25 cellular contexts compared by ENCODE assay signal in the genomic region with DNA sequence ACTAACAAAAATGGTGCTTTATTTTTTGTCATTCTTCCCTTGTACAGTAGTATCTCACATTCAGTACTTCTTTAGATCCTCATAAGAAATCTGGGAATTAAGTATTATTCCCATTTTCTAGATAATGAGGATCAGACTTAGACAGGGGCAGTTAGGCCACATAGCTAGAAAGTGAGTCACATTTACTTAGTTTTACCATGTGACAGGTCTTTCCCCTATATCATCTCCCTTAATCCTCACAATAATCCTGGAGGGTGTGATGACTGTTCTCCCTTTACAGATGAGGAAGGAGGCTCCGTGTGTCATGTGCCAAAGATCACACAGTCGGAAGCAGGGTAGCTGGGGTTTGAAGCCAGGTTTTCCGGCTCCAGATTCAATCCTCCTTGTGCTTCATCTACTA. TPM values are rescaled to one million over a fixed set of nuclear protein-coding genes. Genes with fewer than 3 reads are reported as not detected.
DNase-seq lines count a peak whose midpoint lies in the region; TF ChIP-seq lines count a peak whose summit lies in the region.
"Had no signal": no experiment of that assay in that cellular context is flagged by ENCODE, and none has a peak within 500 bp of the region (broad histone marks: within the 10 kb centered on the region; RNA-seq: fewer than 3 reads in every experiment).

No MANE protein-coding gene starts in this region.

- H3K9me2 ChIP-seq in OCI-LY7 (ENCODE audit: insufficient read depth, low read length) = no peaks in the 10 kb centered on the region

- no peaks in the 10 kb centered on the region for H4K20me1 ChIP-seq in OCI-LY7 (ENCODE audit: insufficient read depth, low read length)

- no peaks in the 10 kb centered on the region for H3K4me1 ChIP-seq in OCI-LY7 (ENCODE audit: insufficient read depth, low read length, poor library complexity, severe bottlenecking)

- no peaks in the 10 kb centered on the region for H3K36me3 ChIP-seq in OCI-LY7 (ENCODE audit: insufficient read depth, low read length)

- H3K4me1 Mint-ChIP-seq in nephron progenitor cell = no peaks in the 10 kb centered on the region
- peaks cover 2% of the 10 kb centered on the region for H3K4me1 Mint-ChIP-seq in osteocyte (ENCODE audit: unreplicated experiment)
- H3K4me1 Mint-ChIP-seq: brain, IgD-negative memory B cell had no signal

- intact Hi-C loops in OCI-LY7 (cut with micrococcal nuclease; ENCODE audit: unreplicated experiment) = no loop called here

- H3K27ac Mint-ChIP-seq in nephron progenitor cell = peak overlapping the region; percentile 31
- H3K27ac Mint-ChIP-seq in osteocyte (ENCODE audit: unreplicated experiment) = no peak overlapping the region
- H3K27ac Mint-ChIP-seq: activated naive CD4-positive, alpha-beta T cell treated with anti-CD3 and anti-CD28 coated beads for 36 hours; brain; IgD-negative memory B cell had no signal

- DNase-seq in ELR (ENCODE audit: low read depth) = peak; percentile 69
- DNase-seq in NCI-H82 treated with DMSO at 0.1 percent for 48 hours (lab: John Stamatoyannopoulos, UW; ENCODE audit: unreplicated experiment) = peak; percentile 10
- DNase-seq in epithelial cell of prostate (ENCODE audit: low read depth, low spot score) = peak; percentile 14
- DNase-seq in nephron progenitor cell = no peak
- no peak for DNase-seq in stimulated activated naive CD4-positive, alpha-beta T cell (lab: John Stamatoyannopoulos, UW)
- DNase-seq in osteocyte (ENCODE audit: extremely low spot score, unreplicated experiment) = no peak
- DNase-seq in OCI-LY7 (ENCODE audit: low spot score) = no peak
- DNase-seq in DMS153 treated with DMSO at 0.1 percent for 48 hours (lab: John Stamatoyannopoulos, UW; ENCODE audit: unreplicated experiment) = no peak
- DNase-seq: activated CD4-positive, alpha-beta T cell treated with anti-CD3 and anti-CD28 coated beads for 1 hour; activated CD8-positive, alpha-beta memory T cell treated with anti-CD3 and anti-CD28 coated beads, Interleukin-2, amount 50 U/mL, for 48 hours; activated naive CD4-positive, alpha-beta T cell treated with anti-CD3 and anti-CD28 coated beads for 36 hours; DMS 273 treated with DMSO at 0.1 percent for 48 hours; effector CD8-positive, alpha-beta T cell; immature natural killer cell; NCI-H510A; RPMI8226; stimulated activated naive CD4-positive, alpha-beta T cell treated with Interleukin-2 at 50 U/mL for 16 hours had no signal

- H3K9me3 Mint-ChIP-seq in nephron progenitor cell = no peaks in the 10 kb centered on the region
- no peaks in the 10 kb centered on the region for H3K9me3 Mint-ChIP-seq in osteocyte (ENCODE audit: unreplicated experiment)
- H3K9me3 Mint-ChIP-seq: activated naive CD4-positive, alpha-beta T cell treated with anti-CD3 and anti-CD28 coated beads for 36 hours; IgD-negative memory B cell had no signal

- CTCF ChIA-PET in OCI-LY7 (lab: Charles Lee; ENCODE audit: unreplicated experiment) = no interaction called here

- peaks cover 17% of the 10 kb centered on the region for H3K27me3 Mint-ChIP-seq in nephron progenitor cell (ENCODE audit: low read depth, poor library complexity)
- H3K27me3 Mint-ChIP-seq in osteocyte (ENCODE audit: unreplicated experiment) = peaks cover 13% of the 10 kb centered on the region

- POLR2A ChIA-PET in OCI-LY7 (lab: Charles Lee) = no interaction called here

- TF ChIP-seq CTCF in nephron progenitor cell (IDR thresholded peaks at IDR 0.05) (no peak), osteocyte (IDR thresholded peaks at IDR 0.05) (no peak), OCI-LY7 (conservative IDR thresholded peaks at IDR 0.05; ENCODE audit: low read length) (no peak)

- H3K36me3 Mint-ChIP-seq in nephron progenitor cell (ENCODE audit: low read depth) = no peaks in the 10 kb centered on the region
- no peaks in the 10 kb centered on the region for H3K36me3 Mint-ChIP-seq in osteocyte (ENCODE audit: unreplicated experiment)
- H3K36me3 Mint-ChIP-seq: brain, IgD-negative memory B cell had no signal

- no peaks in the 10 kb centered on the region for H3K9me3 ChIP-seq in OCI-LY7 (ENCODE audit: low read length)
- H3K9me3 ChIP-seq: mucosa of descending colon had no signal

- H3K4me2 ChIP-seq in OCI-LY7 (ENCODE audit: low read length) = no peak overlapping the region

- no peaks in the 10 kb centered on the region for H3K79me2 ChIP-seq in OCI-LY7 (ENCODE audit: insufficient read depth, low read depth, low read length)

- H3K4me3 ChIP-seq in OCI-LY7 (ENCODE audit: low read depth, low read length, poor library complexity, severe bottlenecking) = no peak overlapping the region
- H3K4me3 ChIP-seq: mucosa of descending colon, skin epidermis had no signal

- H3K4me3 Mint-ChIP-seq in nephron progenitor cell (no peak overlapping the region), osteocyte (ENCODE audit: unreplicated experiment) (no peak overlapping the region)
- H3K4me3 Mint-ChIP-seq: activated naive CD4-positive, alpha-beta T cell treated with anti-CD3 and anti-CD28 coated beads for 36 hours; brain; IgD-negative memory B cell had no signal

- H3K27ac ChIP-seq in epithelial cell of prostate = no peak overlapping the region
- H3K27ac ChIP-seq in OCI-LY7 (ENCODE audit: low read depth, low read length, poor library complexity, severe bottlenecking) = no peak overlapping the region
- H3K27ac ChIP-seq: skin epidermis had no signal

- no TSS peak for BruUV-seq in OCI-LY7 (replicated peaks; lab: Mats Ljungman, UMichigan)

- no peak overlapping the region for H2AFZ ChIP-seq in OCI-LY7 (ENCODE audit: low read length)

RNA-seq across cellular contexts. Expression of gene C8B, which starts 54.7 kb away (rescaled TPM):
- total RNA-seq in osteocyte (not detected in 2 replicates), OCI-LY7 (2022) (not detected in 2 replicates)
- total RNA-seq in OCI-LY7 (2014; rRNA removed; shearing (Covaris generic)) = not detected in 2 replicates
- total RNA-seq: activated naive CD4-positive, alpha-beta T cell treated with anti-CD3 and anti-CD28 coated beads for 36 hours; H4; mucosa of descending colon; osteoblast; T-helper 1 cell treated with Interleukin-12 subunit alpha and Interleukin-12 subunit beta and Interleukin-4 antibody, amounts not matched to agents 30 ng/mL and 1 ng/mL, for 36 hours; urinary bladder had no signal

RNA-seq across cellular contexts. Expression of gene C8A, which starts 56.5 kb away (rescaled TPM):
- total RNA-seq in osteocyte (not detected in 2 replicates), OCI-LY7 (2022) (not detected in 2 replicates)
- total RNA-seq in OCI-LY7 (2014; rRNA removed; shearing (Covaris generic)) = not detected in 2 replicates
- total RNA-seq: activated naive CD4-positive, alpha-beta T cell treated with anti-CD3 and anti-CD28 coated beads for 36 hours; H4; mucosa of descending colon; osteoblast; T-helper 1 cell treated with Interleukin-12 subunit alpha and Interleukin-12 subunit beta and Interleukin-4 antibody, amounts not matched to agents 30 ng/mL and 1 ng/mL, for 36 hours; urinary bladder had no signal

Comparison
In these comparisons a context has a peak if more than half of its experiments do, and no peak if none do; other contexts are left out.
1. DNase-seq: peak in ELR (single experiment), NCI-H82 treated with DMSO at 0.1 percent for 48 hours (single experiment) and epithelial cell of prostate (single experiment); none in nephron progenitor cell (single experiment), stimulated activated naive CD4-positive, alpha-beta T cell (0 of 6), osteocyte (single experiment), OCI-LY7 (single experiment) and DMS153 treated with DMSO at 0.1 percent for 48 hours (single experiment).